Comparison of ENCODE assay signal across 22 cellular contexts in the genomic region with DNA sequence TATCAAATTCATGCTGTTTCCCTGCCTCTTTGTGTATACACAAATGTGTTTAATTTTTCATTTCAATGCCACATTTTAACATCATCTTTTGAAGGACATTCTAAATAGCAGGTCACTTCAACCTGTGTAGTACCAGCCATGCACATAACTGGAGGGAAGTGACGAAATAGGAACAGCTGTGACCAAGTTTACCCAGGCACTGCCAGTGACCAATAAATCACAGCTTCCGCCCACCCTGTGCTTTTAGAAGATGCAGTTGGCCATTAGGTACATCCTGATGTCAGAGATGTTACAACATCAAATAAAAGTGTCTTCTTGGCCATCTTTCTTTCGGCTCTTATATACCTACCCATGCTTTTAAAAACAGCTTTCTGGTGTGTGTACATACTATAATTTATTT. TPM values are rescaled to one million over a fixed set of nuclear protein-coding genes. Genes with fewer than 3 reads are reported as not detected.
DNase-seq lines count a peak whose midpoint lies in the region; ATAC-seq and TF ChIP-seq lines count a peak whose summit lies in the region.
"Had no signal": no experiment of that assay in that cellular context is flagged by ENCODE, and none has a peak within 500 bp of the region (broad histone marks: within the 10 kb centered on the region; RNA-seq: fewer than 3 reads in every experiment).

No MANE protein-coding gene starts in this region.

- no peaks in the 10 kb centered on the region for H3K4me1 Mint-ChIP-seq in activated CD8-positive, alpha-beta T cell treated with anti-CD3 and anti-CD28 coated beads for 36 hours (ENCODE audit: low read depth)
- H3K4me1 Mint-ChIP-seq: activated naive CD8-positive, alpha-beta T cell treated with anti-CD3 and anti-CD28 coated beads for 36 hours; stimulated activated naive CD8-positive, alpha-beta T cell treated with anti-CD3 and anti-CD28 coated beads, Interleukin-15, amount 100 ng/mL, for 72 hours had no signal

- no TSS peak for BruUV-seq in A673 (replicated peaks; lab: Mats Ljungman, UMichigan)

- peaks cover 8% of the 10 kb centered on the region for H3K4me1 ChIP-seq in A673 (ENCODE audit: insufficient read depth, low read length, poor library complexity, severe bottlenecking)
- H3K4me1 ChIP-seq in HEK293 (ENCODE audit: control insufficient read depth, insufficient read depth, low read length): 0 out of 2 replicates have a peak, but pooled peaks cover 1% of the 10 kb centered on the region
- peaks cover 3 to 8% of the 10 kb centered on the region in 2 donors for H3K4me1 ChIP-seq in breast epithelium
- no peaks in the 10 kb centered on the region for H3K4me1 ChIP-seq in upper lobe of right lung
- H3K4me1 ChIP-seq: thyroid gland had no signal

- no peaks in the 10 kb centered on the region for H3K36me3 Mint-ChIP-seq in activated CD8-positive, alpha-beta T cell treated with anti-CD3 and anti-CD28 coated beads for 36 hours (ENCODE audit: low read depth)
- H3K36me3 Mint-ChIP-seq: activated CD4-positive, alpha-beta memory T cell treated with anti-CD3 and anti-CD28 coated beads for 36 hours; activated naive CD8-positive, alpha-beta T cell treated with anti-CD3 and anti-CD28 coated beads for 36 hours had no signal

- no peaks in the 10 kb centered on the region for H3K27me3 ChIP-seq in A673 (replicated peaks; ENCODE audit: insufficient read depth, low read depth, low read length, poor library complexity)
- no peaks in the 10 kb centered on the region for H3K27me3 ChIP-seq in breast epithelium
- H3K27me3 ChIP-seq in upper lobe of right lung: no peaks in the 10 kb centered on the region
- H3K27me3 ChIP-seq: dorsolateral prefrontal cortex, neural progenitor cell, sigmoid colon, thyroid gland had no signal

- CTCF ChIA-PET in A673 (lab: Charles Lee): no interaction called here
- CTCF ChIA-PET in HEK293 (lab: Yijun Ruan, JAX): no interaction called here
- CTCF ChIA-PET in activated CD8-positive, alpha-beta T cell treated with anti-CD3 and anti-CD28 coated beads for 36 hours (lab: Charles Lee): no interaction called here

- DNase-seq in A673 (ENCODE audit: low spot score) (peak; percentile 35), NCI-H69 (lab: John Stamatoyannopoulos, UW) (peak; percentile 90), breast epithelium (ENCODE audit: low spot score in 2 of 2) (no peak), upper lobe of right lung (no peak)
- DNase-seq in activated CD8-positive, alpha-beta T cell treated with anti-CD3 and anti-CD28 coated beads for 36 hours: no peak
- no peak for DNase-seq in activated CD4-positive, alpha-beta T cell treated with anti-CD3 and anti-CD28 coated beads, Interleukin-2, amount 50 U/mL, for 1 hour
- DNase-seq: activated CD4-positive, alpha-beta memory T cell treated with anti-CD3 and anti-CD28 coated beads for 36 hours; activated CD4-positive, CD25-positive, alpha-beta regulatory T cell; activated effector memory CD4-positive, alpha-beta T cell treated with Interleukin-2 at 50 U/mL for 16 hours; activated naive CD8-positive, alpha-beta T cell treated with anti-CD3 and anti-CD28 coated beads for 36 hours; dorsolateral prefrontal cortex; NCI-H1048; NCI-H2029; NCI-H526; sigmoid colon; stimulated activated naive CD8-positive, alpha-beta T cell treated with anti-CD3 and anti-CD28 coated beads, Interleukin-15, amount 100 ng/mL, for 72 hours; thyroid gland had no signal

- H3K4me3 Mint-ChIP-seq in activated CD8-positive, alpha-beta T cell treated with anti-CD3 and anti-CD28 coated beads for 36 hours: no peak overlapping the region
- H3K4me3 Mint-ChIP-seq: activated CD4-positive, alpha-beta memory T cell treated with anti-CD3 and anti-CD28 coated beads for 36 hours; activated naive CD8-positive, alpha-beta T cell treated with anti-CD3 and anti-CD28 coated beads for 36 hours; CD14-positive monocyte; neural progenitor cell; stimulated activated naive CD8-positive, alpha-beta T cell treated with anti-CD3 and anti-CD28 coated beads, Interleukin-15, amount 100 ng/mL, for 72 hours had no signal

- no peak overlapping the region for H3K4me3 ChIP-seq in A673 (ENCODE audit: low read depth, low read length, poor library complexity, severe bottlenecking)
- H3K4me3 ChIP-seq in HEK293 (ENCODE audit: low read depth, low read length): no peak overlapping the region
- H3K4me3 ChIP-seq in breast epithelium: no peak overlapping the region
- no peak overlapping the region for H3K4me3 ChIP-seq in upper lobe of right lung
- H3K4me3 ChIP-seq: dorsolateral prefrontal cortex, K562, neural progenitor cell, sigmoid colon, thyroid gland had no signal

- H3K36me3 ChIP-seq in A673 (ENCODE audit: insufficient read depth, low read length, poor library complexity, severe bottlenecking) (no peaks in the 10 kb centered on the region), HEK293 (ENCODE audit: control insufficient read depth in 2 of 2, insufficient read depth in 1 of 2, low read length in 2 of 2) (no peaks in the 10 kb centered on the region), breast epithelium (no peaks in the 10 kb centered on the region), upper lobe of right lung (no peaks in the 10 kb centered on the region)
- H3K36me3 ChIP-seq: neural progenitor cell, sigmoid colon, thyroid gland had no signal

- no peak overlapping the region for H3K27ac Mint-ChIP-seq in activated CD8-positive, alpha-beta T cell treated with anti-CD3 and anti-CD28 coated beads for 36 hours
- H3K27ac Mint-ChIP-seq: activated CD4-positive, alpha-beta memory T cell treated with anti-CD3 and anti-CD28 coated beads for 36 hours; activated naive CD8-positive, alpha-beta T cell treated with anti-CD3 and anti-CD28 coated beads for 36 hours; neural progenitor cell had no signal

- TF ChIP-seq POLR2A in breast epithelium (IDR thresholded peaks at IDR 0.05): no peak

- no peak for ATAC-seq in activated CD8-positive, alpha-beta T cell treated with anti-CD3 and anti-CD28 coated beads for 36 hours
- ATAC-seq in upper lobe of right lung: no peak
- ATAC-seq: K562; Right ventricle myocardium inferior; stimulated activated naive CD8-positive, alpha-beta T cell treated with anti-CD3 and anti-CD28 coated beads, Interleukin-15, amount 100 ng/mL, for 72 hours had no signal

- H3K27ac ChIP-seq in A673 (ENCODE audit: low read depth, low read length, poor library complexity, severe bottlenecking): no peak overlapping the region
- H3K27ac ChIP-seq in HEK293 (ENCODE audit: extremely low read depth, low read depth, low read length): no peak overlapping the region
- H3K27ac ChIP-seq in breast epithelium: peak overlapping the region; percentile 12 to 59
- H3K27ac ChIP-seq in upper lobe of right lung: no peak overlapping the region
- H3K27ac ChIP-seq: neural progenitor cell, sigmoid colon, thyroid gland had no signal

- H3K9me3 ChIP-seq in A673 (ENCODE audit: low read depth, low read length, poor library complexity, severe bottlenecking) (no peaks in the 10 kb centered on the region), HEK293 (ENCODE audit: control insufficient read depth, insufficient read depth, low read depth, low read length) (no peaks in the 10 kb centered on the region), breast epithelium (no peaks in the 10 kb centered on the region), upper lobe of right lung (no peaks in the 10 kb centered on the region)
- H3K9me3 ChIP-seq: sigmoid colon, thyroid gland had no signal

- TF ChIP-seq CTCF in A673 (conservative IDR thresholded peaks at IDR 0.05; ENCODE audit: low read depth, low read length): no peak
- TF ChIP-seq CTCF in HEK293 (tag by site-specific recombination; IDR thresholded peaks at IDR 0.05): no peak
- TF ChIP-seq CTCF in breast epithelium (IDR thresholded peaks at IDR 0.05): no peak
- no peak for TF ChIP-seq CTCF in activated CD8-positive, alpha-beta T cell treated with anti-CD3 and anti-CD28 coated beads for 36 hours (IDR thresholded peaks at IDR 0.05)
- TF ChIP-seq CTCF in upper lobe of right lung (IDR thresholded peaks at IDR 0.05): no peak

- intact Hi-C loops in A673 (cut with micrococcal nuclease; ENCODE audit: unreplicated experiment) (no loop called here), breast epithelium (cut with DNase I; ENCODE audit: low total_unique reads) (no loop called here), upper lobe of right lung (cut with DNase I) (no loop called here)
- intact Hi-C loops in activated CD8-positive, alpha-beta T cell treated with anti-CD3 and anti-CD28 coated beads for 36 hours (cut with micrococcal nuclease): no loop called here

- H3K9me3 Mint-ChIP-seq in activated CD8-positive, alpha-beta T cell treated with anti-CD3 and anti-CD28 coated beads for 36 hours: no peaks in the 10 kb centered on the region
- H3K9me3 Mint-ChIP-seq: activated CD4-positive, alpha-beta memory T cell treated with anti-CD3 and anti-CD28 coated beads for 36 hours; activated naive CD8-positive, alpha-beta T cell treated with anti-CD3 and anti-CD28 coated beads for 36 hours; CD14-positive monocyte; stimulated activated naive CD8-positive, alpha-beta T cell treated with anti-CD3 and anti-CD28 coated beads, Interleukin-15, amount 100 ng/mL, for 72 hours had no signal

- H3K27me3 Mint-ChIP-seq in activated CD8-positive, alpha-beta T cell treated with anti-CD3 and anti-CD28 coated beads for 36 hours: peaks cover 18% of the 10 kb centered on the region

- POLR2A ChIA-PET in A673 (lab: Charles Lee; ENCODE audit: low non-redundant PET) (interaction anchor here (0.6 kb wide), 1 partner anchor 428 kb away, joined by 3 read pairs; no protein-coding TSS in a partner anchor), HEK293 (lab: Yijun Ruan, JAX) (no interaction called here)
- POLR2A ChIA-PET in activated CD8-positive, alpha-beta T cell treated with anti-CD3 and anti-CD28 coated beads for 36 hours (lab: Charles Lee): no interaction called here

TF ChIP-seq in HEK293, 187 proteins besides CTCF, POLR2A, EP300 and RAD21:
- TF ChIP-seq ZNF266 (tag by site-specific recombination; IDR thresholded peaks at IDR 0.05; ENCODE audit: low read depth): no peak
- TF ChIP-seq ZNF223 (tag by site-specific recombination; IDR thresholded peaks at IDR 0.05): no peak
- no peak for TF ChIP-seq ZNF114 (tag by site-specific recombination; IDR thresholded peaks at IDR 0.05)
- TF ChIP-seq ZFHX2 (tag by site-specific recombination; conservative IDR thresholded peaks at IDR 0.05): 0 out of 2 replicates have a peak, but pooled peaks have one; percentile 18
- TF ChIP-seq ZNF133 (tag by site-specific recombination; IDR thresholded peaks at IDR 0.05): peak; percentile 22; the same call in 1 of the 2 replicates
TF ChIP-seq in HEK293: peak in this region for 2.

RNA-seq across cellular contexts. Expression of a gene that starts 7.8 kb away (rescaled TPM):
- total RNA-seq in A673 (2021): 13.1 and 18.0 TPM in 2 replicates
- 10 to 100 TPM; 20.3 to 45.4 (median 40.6) TPM for total RNA-seq in breast epithelium
- under 1 TPM; 0.22 to 0.59 TPM for total RNA-seq in activated CD8-positive, alpha-beta T cell treated with anti-CD3 and anti-CD28 coated beads for 36 hours
- 7.9 TPM for total RNA-seq in upper lobe of right lung

Comparison
In these comparisons a context has a peak if more than half of its experiments do, and no peak if none do; other contexts are left out.
1. DNase-seq: peak in A673 (single experiment) and NCI-H69 (single experiment); none in breast epithelium (0 of 2), activated CD8-positive, alpha-beta T cell treated with anti-CD3 and anti-CD28 coated beads for 36 hours (single experiment), activated CD4-positive, alpha-beta T cell treated with anti-CD3 and anti-CD28 coated beads, Interleukin-2, amount 50 U/mL, for 1 hour (single experiment) and upper lobe of right lung (single experiment).
2. H3K27ac ChIP-seq: peak in breast epithelium (2 of 2); none in A673 (single experiment), HEK293 (single experiment) and upper lobe of right lung (single experiment).